ENCODE assay signal across 2 cellular contexts in the genomic region with DNA sequence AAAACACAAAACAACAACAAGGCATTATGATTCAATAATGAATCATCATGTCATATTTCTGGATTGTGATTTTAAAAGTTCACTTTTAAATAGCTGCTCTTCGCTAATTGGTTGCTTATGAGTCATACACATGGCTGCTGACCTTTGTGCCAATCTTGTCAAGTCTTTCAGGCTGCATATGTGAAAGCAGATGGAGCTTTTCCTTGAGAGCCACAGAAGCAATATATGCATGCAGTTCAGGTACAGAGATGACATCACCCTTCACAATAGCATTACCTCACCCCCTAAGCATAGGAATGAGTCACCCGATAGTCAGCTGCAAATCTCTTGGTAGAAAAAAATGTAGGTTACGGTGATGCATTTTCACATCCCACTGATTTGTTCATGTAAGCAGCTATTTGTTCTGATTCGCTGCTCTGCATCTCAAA.
TF ChIP-seq lines count a peak whose summit lies in the region.

No MANE protein-coding gene starts in this region.

TF ChIP-seq in SK-N-SH treated with all-trans-retinoic acid at 6 μM for 48 hours, 23 proteins besides CTCF, POLR2A, EP300 and RAD21 (continued from another document):
- no peak for TF ChIP-seq ZNF70 (CRISPR knock-in tag; IDR thresholded peaks at IDR 0.05)

TF ChIP-seq in K562, 482 proteins besides CTCF, POLR2A, EP300 and RAD21 (continues in another document):
- TF ChIP-seq, protein P1, sequence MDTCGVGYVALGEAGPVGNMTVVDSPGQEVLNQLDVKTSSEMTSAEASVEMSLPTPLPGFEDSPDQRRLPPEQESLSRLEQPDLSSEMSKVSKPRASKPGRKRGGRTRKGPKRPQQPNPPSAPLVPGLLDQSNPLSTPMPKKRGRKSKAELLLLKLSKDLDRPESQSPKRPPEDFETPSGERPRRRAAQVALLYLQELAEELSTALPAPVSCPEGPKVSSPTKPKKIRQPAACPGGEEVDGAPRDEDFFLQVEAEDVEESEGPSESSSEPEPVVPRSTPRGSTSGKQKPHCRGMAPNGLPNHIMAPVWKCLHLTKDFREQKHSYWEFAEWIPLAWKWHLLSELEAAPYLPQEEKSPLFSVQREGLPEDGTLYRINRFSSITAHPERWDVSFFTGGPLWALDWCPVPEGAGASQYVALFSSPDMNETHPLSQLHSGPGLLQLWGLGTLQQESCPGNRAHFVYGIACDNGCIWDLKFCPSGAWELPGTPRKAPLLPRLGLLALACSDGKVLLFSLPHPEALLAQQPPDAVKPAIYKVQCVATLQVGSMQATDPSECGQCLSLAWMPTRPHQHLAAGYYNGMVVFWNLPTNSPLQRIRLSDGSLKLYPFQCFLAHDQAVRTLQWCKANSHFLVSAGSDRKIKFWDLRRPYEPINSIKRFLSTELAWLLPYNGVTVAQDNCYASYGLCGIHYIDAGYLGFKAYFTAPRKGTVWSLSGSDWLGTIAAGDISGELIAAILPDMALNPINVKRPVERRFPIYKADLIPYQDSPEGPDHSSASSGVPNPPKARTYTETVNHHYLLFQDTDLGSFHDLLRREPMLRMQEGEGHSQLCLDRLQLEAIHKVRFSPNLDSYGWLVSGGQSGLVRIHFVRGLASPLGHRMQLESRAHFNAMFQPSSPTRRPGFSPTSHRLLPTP (IDR thresholded peaks at IDR 0.05; ENCODE audit: borderline replicate concordance, extremely low read depth, insufficient read length) = no peak
- TF ChIP-seq HDAC3 (IDR thresholded peaks at IDR 0.05; ENCODE audit: borderline replicate concordance, partially characterized antibody) (no peak), CREB1 (IDR thresholded peaks at IDR 0.05) (peak; percentile 57; the same call in 1 of the 2 replicates), CREB1 (CRISPR knock-in tag; IDR thresholded peaks at IDR 0.05) (no peak), BRD4 (IDR thresholded peaks at IDR 0.05) (no peak), ATF7 (IDR thresholded peaks at IDR 0.05) (peak; percentile 99), GTF2A2 (tag; IDR thresholded peaks at IDR 0.05) (no peak), COPS2 (conservative IDR thresholded peaks at IDR 0.05) (no peak), FOS (IDR thresholded peaks at IDR 0.05; ENCODE audit: extremely low read depth, insufficient read length) (peak; percentile 75), TAF1 (IDR thresholded peaks at IDR 0.05; ENCODE audit: control insufficient read depth, extremely low read depth, insufficient read depth, low read length, severe bottlenecking) (no peak), MEIS2 (IDR thresholded peaks at IDR 0.05; ENCODE audit: partially characterized antibody) (peak; percentile 79), ZNF707 (CRISPR knock-in tag; conservative IDR thresholded peaks at IDR 0.05) (no peak), ZBTB7A (IDR thresholded peaks at IDR 0.05; ENCODE audit: borderline replicate concordance, control insufficient read depth, low read depth, low read length) (no peak), STAT5A (IDR thresholded peaks at IDR 0.05; ENCODE audit: borderline replicate concordance, low read length) (no peak), NFYB (IDR thresholded peaks at IDR 0.05; ENCODE audit: extremely low read depth, insufficient read length) (peak; percentile 14), RFX1 (IDR thresholded peaks at IDR 0.05) (no peak), CBX1 (IDR thresholded peaks at IDR 0.05; ENCODE audit: low read depth) (no peak), DPF2 (IDR thresholded peaks at IDR 0.05) (peak; percentile 87), CREM (IDR thresholded peaks at IDR 0.05; ENCODE audit: low read depth) (peak; percentile 80), KLF6 (CRISPR knock-in tag; IDR thresholded peaks at IDR 0.05; ENCODE audit: borderline replicate concordance) (no peak), ZNF445 (CRISPR knock-in tag; IDR thresholded peaks at IDR 0.05; ENCODE audit: low read depth) (no peak), ZNF75A (CRISPR knock-in tag; IDR thresholded peaks at IDR 0.05) (no peak), ZNF12 (CRISPR knock-in tag; IDR thresholded peaks at IDR 0.05) (no peak), SPI1 (IDR thresholded peaks at IDR 0.05; ENCODE audit: borderline replicate concordance, low read depth, low read length) (no peak), CBX5 (IDR thresholded peaks at IDR 0.05; ENCODE audit: borderline replicate concordance, low read depth) (no peak), RNF2 (IDR thresholded peaks at IDR 0.05) (no peak), HMGN3 (IDR thresholded peaks at IDR 0.05; ENCODE audit: borderline replicate concordance, extremely low read depth, insufficient read length, low read depth, low read length) (no peak), SAFB (IDR thresholded peaks at IDR 0.05; ENCODE audit: borderline replicate concordance, low read depth, low read length) (no peak), BHLHE40 (IDR thresholded peaks at IDR 0.05; ENCODE audit: low read length) (no peak), ZZZ3 (IDR thresholded peaks at IDR 0.05) (no peak), JUN (IDR thresholded peaks at IDR 0.05; ENCODE audit: borderline replicate concordance, low read depth, low read length) (peak; percentile 100), JUN (CRISPR knock-in tag; IDR thresholded peaks at IDR 0.05; ENCODE audit: borderline replicate concordance) (peak; percentile 93), MAFG (tag; conservative IDR thresholded peaks at IDR 0.05) (no peak), TEAD4 (IDR thresholded peaks at IDR 0.05; ENCODE audit: low read length) (peak; percentile 57), TEAD4 (CRISPR knock-in tag; IDR thresholded peaks at IDR 0.05; ENCODE audit: borderline replicate concordance) (no peak), GTF2F1 (IDR thresholded peaks at IDR 0.05; ENCODE audit: low read depth, low read length) (no peak), MYBL2 (IDR thresholded peaks at IDR 0.05; ENCODE audit: low read depth) (peak; percentile 70), MYBL2 (CRISPR knock-in tag; IDR thresholded peaks at IDR 0.05; ENCODE audit: borderline replicate concordance) (no peak), ARNT (IDR thresholded peaks at IDR 0.05) (0 out of 4 replicates have a peak, but pooled peaks of 1 of the 2 experiments have one; percentile 34), FOXJ3 (CRISPR knock-in tag; IDR thresholded peaks at IDR 0.05) (no peak), PHF21A (IDR thresholded peaks at IDR 0.05; ENCODE audit: borderline replicate concordance, low read depth) (no peak), ZBTB1 (CRISPR knock-in tag; IDR thresholded peaks at IDR 0.05; ENCODE audit: borderline replicate concordance, low read depth) (no peak), NCOR1 (IDR thresholded peaks at IDR 0.05) (no peak), HMG20B (CRISPR knock-in tag; IDR thresholded peaks at IDR 0.05) (no peak), SMARCB1 (IDR thresholded peaks at IDR 0.05; ENCODE audit: insufficient read length, low read depth) (no peak), ZNF695 (CRISPR knock-in tag; IDR thresholded peaks at IDR 0.05) (no peak)
- TF ChIP-seq, protein P2, sequence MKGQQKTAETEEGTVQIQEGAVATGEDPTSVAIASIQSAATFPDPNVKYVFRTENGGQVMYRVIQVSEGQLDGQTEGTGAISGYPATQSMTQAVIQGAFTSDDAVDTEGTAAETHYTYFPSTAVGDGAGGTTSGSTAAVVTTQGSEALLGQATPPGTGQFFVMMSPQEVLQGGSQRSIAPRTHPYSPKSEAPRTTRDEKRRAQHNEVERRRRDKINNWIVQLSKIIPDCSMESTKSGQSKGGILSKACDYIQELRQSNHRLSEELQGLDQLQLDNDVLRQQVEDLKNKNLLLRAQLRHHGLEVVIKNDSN (CRISPR knock-in tag; IDR thresholded peaks at IDR 0.05) = no peak
- TF ChIP-seq, protein P3, sequence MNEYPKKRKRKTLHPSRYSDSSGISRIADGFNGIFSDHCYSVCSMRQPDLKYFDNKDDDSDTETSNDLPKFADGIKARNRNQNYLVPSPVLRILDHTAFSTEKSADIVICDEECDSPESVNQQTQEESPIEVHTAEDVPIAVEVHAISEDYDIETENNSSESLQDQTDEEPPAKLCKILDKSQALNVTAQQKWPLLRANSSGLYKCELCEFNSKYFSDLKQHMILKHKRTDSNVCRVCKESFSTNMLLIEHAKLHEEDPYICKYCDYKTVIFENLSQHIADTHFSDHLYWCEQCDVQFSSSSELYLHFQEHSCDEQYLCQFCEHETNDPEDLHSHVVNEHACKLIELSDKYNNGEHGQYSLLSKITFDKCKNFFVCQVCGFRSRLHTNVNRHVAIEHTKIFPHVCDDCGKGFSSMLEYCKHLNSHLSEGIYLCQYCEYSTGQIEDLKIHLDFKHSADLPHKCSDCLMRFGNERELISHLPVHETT (CRISPR knock-in tag; conservative IDR thresholded peaks at IDR 0.05 in 1 of 2, IDR thresholded peaks at IDR 0.05 in 1 of 2) = no peak
- TF ChIP-seq, protein P4, sequence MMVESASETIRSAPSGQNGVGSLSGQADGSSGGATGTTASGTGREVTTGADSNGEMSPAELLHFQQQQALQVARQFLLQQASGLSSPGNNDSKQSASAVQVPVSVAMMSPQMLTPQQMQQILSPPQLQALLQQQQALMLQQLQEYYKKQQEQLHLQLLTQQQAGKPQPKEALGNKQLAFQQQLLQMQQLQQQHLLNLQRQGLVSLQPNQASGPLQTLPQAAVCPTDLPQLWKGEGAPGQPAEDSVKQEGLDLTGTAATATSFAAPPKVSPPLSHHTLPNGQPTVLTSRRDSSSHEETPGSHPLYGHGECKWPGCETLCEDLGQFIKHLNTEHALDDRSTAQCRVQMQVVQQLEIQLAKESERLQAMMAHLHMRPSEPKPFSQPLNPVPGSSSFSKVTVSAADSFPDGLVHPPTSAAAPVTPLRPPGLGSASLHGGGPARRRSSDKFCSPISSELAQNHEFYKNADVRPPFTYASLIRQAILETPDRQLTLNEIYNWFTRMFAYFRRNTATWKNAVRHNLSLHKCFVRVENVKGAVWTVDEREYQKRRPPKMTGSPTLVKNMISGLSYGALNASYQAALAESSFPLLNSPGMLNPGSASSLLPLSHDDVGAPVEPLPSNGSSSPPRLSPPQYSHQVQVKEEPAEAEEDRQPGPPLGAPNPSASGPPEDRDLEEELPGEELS (CRISPR knock-in tag; IDR thresholded peaks at IDR 0.05; ENCODE audit: borderline replicate concordance) = no peak
- TF ChIP-seq, protein P5, sequence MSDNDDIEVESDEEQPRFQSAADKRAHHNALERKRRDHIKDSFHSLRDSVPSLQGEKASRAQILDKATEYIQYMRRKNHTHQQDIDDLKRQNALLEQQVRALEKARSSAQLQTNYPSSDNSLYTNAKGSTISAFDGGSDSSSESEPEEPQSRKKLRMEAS (CRISPR knock-in tag; IDR thresholded peaks at IDR 0.05) = no peak
- TF ChIP-seq, protein P6, sequence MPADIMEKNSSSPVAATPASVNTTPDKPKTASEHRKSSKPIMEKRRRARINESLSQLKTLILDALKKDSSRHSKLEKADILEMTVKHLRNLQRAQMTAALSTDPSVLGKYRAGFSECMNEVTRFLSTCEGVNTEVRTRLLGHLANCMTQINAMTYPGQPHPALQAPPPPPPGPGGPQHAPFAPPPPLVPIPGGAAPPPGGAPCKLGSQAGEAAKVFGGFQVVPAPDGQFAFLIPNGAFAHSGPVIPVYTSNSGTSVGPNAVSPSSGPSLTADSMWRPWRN (IDR thresholded peaks at IDR 0.05; ENCODE audit: low read depth) = no peak
- TF ChIP-seq, protein P7, sequence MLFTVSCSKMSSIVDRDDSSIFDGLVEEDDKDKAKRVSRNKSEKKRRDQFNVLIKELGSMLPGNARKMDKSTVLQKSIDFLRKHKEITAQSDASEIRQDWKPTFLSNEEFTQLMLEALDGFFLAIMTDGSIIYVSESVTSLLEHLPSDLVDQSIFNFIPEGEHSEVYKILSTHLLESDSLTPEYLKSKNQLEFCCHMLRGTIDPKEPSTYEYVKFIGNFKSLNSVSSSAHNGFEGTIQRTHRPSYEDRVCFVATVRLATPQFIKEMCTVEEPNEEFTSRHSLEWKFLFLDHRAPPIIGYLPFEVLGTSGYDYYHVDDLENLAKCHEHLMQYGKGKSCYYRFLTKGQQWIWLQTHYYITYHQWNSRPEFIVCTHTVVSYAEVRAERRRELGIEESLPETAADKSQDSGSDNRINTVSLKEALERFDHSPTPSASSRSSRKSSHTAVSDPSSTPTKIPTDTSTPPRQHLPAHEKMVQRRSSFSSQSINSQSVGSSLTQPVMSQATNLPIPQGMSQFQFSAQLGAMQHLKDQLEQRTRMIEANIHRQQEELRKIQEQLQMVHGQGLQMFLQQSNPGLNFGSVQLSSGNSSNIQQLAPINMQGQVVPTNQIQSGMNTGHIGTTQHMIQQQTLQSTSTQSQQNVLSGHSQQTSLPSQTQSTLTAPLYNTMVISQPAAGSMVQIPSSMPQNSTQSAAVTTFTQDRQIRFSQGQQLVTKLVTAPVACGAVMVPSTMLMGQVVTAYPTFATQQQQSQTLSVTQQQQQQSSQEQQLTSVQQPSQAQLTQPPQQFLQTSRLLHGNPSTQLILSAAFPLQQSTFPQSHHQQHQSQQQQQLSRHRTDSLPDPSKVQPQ (CRISPR knock-in tag; IDR thresholded peaks at IDR 0.05; ENCODE audit: borderline replicate concordance) = no peak
- TF ChIP-seq, protein P8, sequence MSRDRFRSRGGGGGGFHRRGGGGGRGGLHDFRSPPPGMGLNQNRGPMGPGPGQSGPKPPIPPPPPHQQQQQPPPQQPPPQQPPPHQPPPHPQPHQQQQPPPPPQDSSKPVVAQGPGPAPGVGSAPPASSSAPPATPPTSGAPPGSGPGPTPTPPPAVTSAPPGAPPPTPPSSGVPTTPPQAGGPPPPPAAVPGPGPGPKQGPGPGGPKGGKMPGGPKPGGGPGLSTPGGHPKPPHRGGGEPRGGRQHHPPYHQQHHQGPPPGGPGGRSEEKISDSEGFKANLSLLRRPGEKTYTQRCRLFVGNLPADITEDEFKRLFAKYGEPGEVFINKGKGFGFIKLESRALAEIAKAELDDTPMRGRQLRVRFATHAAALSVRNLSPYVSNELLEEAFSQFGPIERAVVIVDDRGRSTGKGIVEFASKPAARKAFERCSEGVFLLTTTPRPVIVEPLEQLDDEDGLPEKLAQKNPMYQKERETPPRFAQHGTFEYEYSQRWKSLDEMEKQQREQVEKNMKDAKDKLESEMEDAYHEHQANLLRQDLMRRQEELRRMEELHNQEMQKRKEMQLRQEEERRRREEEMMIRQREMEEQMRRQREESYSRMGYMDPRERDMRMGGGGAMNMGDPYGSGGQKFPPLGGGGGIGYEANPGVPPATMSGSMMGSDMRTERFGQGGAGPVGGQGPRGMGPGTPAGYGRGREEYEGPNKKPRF (IDR thresholded peaks at IDR 0.05; ENCODE audit: low read depth, low read length) = no peak
- TF ChIP-seq, protein P9, sequence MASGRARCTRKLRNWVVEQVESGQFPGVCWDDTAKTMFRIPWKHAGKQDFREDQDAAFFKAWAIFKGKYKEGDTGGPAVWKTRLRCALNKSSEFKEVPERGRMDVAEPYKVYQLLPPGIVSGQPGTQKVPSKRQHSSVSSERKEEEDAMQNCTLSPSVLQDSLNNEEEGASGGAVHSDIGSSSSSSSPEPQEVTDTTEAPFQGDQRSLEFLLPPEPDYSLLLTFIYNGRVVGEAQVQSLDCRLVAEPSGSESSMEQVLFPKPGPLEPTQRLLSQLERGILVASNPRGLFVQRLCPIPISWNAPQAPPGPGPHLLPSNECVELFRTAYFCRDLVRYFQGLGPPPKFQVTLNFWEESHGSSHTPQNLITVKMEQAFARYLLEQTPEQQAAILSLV (tag; IDR thresholded peaks at IDR 0.05) = no peak
- TF ChIP-seq, protein P10, sequence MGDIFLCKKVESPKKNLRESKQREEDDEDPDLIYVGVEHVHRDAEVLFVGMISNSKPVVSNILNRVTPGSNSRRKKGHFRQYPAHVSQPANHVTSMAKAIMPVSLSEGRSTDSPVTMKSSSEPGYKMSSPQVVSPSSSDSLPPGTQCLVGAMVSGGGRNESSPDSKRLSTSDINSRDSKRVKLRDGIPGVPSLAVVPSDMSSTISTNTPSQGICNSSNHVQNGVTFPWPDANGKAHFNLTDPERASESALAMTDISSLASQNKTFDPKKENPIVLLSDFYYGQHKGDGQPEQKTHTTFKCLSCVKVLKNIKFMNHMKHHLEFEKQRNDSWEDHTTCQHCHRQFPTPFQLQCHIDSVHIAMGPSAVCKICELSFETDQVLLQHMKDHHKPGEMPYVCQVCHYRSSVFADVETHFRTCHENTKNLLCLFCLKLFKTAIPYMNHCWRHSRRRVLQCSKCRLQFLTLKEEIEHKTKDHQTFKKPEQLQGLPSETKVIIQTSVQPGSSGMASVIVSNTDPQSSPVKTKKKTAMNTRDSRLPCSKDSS (IDR thresholded peaks at IDR 0.05; ENCODE audit: low read depth, partially characterized antibody) = no peak
